In the genomic region with DNA sequence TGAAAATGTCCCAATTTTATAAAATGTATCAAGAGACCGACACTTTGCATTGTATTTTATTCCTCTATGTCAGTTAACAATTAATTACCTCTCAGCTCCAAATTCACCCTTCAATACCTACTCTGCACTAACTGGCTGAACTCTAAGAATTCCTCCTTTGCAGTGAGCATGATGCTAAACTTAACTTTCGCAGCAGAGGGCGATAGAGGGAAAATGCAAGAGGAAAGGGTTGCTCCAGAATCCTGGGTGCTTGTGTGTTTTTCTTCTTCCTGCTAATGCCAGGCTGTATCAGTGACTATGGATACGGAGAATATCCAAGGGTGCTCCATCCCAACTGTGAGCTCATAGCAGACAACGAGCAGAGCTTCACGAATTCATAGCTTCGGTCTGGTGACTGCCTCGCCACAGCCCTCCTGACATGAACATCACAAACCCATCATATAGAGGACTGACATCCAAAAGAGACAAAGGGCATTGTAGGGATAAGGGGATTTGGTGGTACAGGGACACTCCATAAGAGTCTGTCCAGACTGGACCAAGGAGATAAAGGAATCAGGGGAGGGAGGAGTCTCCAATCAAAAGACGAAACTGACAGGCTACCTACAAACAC, we compare ENCODE assay signal across 8 cellular contexts.
DNase-seq lines count a peak whose midpoint lies in the region; ATAC-seq, FAIRE-seq and TF ChIP-seq lines count a peak whose summit lies in the region.

No MANE protein-coding gene starts in this region.

- H3K36me3 ChIP-seq in OCI-LY7 (ENCODE audit: insufficient read depth, low read length), result no peaks in the 10 kb centered on the region
- H3K36me3 ChIP-seq in neural progenitor cell, result no peaks in the 10 kb centered on the region

- H3K4me3 ChIP-seq in OCI-LY7 (ENCODE audit: low read depth, low read length, poor library complexity, severe bottlenecking), result no peak overlapping the region
- no peak overlapping the region for H3K4me3 ChIP-seq in neural progenitor cell

- no peaks in the 10 kb centered on the region for H3K4me1 ChIP-seq in OCI-LY7 (ENCODE audit: insufficient read depth, low read length, poor library complexity, severe bottlenecking)
- H3K4me1 ChIP-seq in neural progenitor cell, result no peaks in the 10 kb centered on the region

- POLR2A ChIA-PET in OCI-LY7 (lab: Charles Lee), result no interaction called here

- H3K9me2 ChIP-seq in OCI-LY7 (ENCODE audit: insufficient read depth, low read length), result no peaks in the 10 kb centered on the region

- CTCF ChIA-PET in OCI-LY7 (lab: Charles Lee; ENCODE audit: unreplicated experiment), result no interaction called here

- TF ChIP-seq POLR2A in GM12891 (IDR thresholded peaks at IDR 0.05; ENCODE audit: low read depth, low read length), result no peak

- H3K27ac Mint-ChIP-seq in chondrocyte (ENCODE audit: unreplicated experiment) (no peak overlapping the region), neural progenitor cell (no peak overlapping the region)

- DNase-seq in AG09319 (ENCODE audit: extremely low read depth, low read depth) (no peak), GM12891 (ENCODE audit: insufficient read length, low spot score) (no peak), OCI-LY7 (ENCODE audit: low spot score) (peak; percentile 16), chondrocyte (ENCODE audit: low spot score) (no peak), neural progenitor cell (ENCODE audit: low spot score) (peak; percentile 39), amygdala (lab: John Stamatoyannopoulos, UW) (no peak)

- H3K4me2 ChIP-seq in OCI-LY7 (ENCODE audit: low read length), result no peak overlapping the region
- no peak overlapping the region for H3K4me2 ChIP-seq in neural progenitor cell

- H3K4me3 Mint-ChIP-seq in chondrocyte (ENCODE audit: unreplicated experiment) (no peak overlapping the region), neural progenitor cell (no peak overlapping the region)

- no peak overlapping the region for H3K9ac ChIP-seq in neural progenitor cell

- H3F3A ChIP-seq in neural progenitor cell (ENCODE audit: low read depth), result no peaks in the 10 kb centered on the region

- ATAC-seq in GM21576 (IDR thresholded peaks at IDR 0.05; ENCODE audit: unreplicated experiment), result no peak
- ATAC-seq in GM18858 (IDR thresholded peaks at IDR 0.05; ENCODE audit: unreplicated experiment), result no peak

- FAIRE-seq in GM12891 (lab: Jason Lieb, UNC), result peak; percentile 88

- H3K9me3 ChIP-seq in OCI-LY7 (ENCODE audit: low read length) (no peaks in the 10 kb centered on the region), neural progenitor cell (ENCODE audit: low read depth) (no peaks in the 10 kb centered on the region)

- no peak overlapping the region for H3K27ac ChIP-seq in OCI-LY7 (ENCODE audit: low read depth, low read length, poor library complexity, severe bottlenecking)
- no peak overlapping the region for H3K27ac ChIP-seq in neural progenitor cell

- BruUV-seq in OCI-LY7 (replicated peaks; lab: Mats Ljungman, UMichigan), result no TSS peak

- intact Hi-C loops in OCI-LY7 (cut with micrococcal nuclease; ENCODE audit: unreplicated experiment), result loop anchor here (10.0 kb wide), 1 partner anchor 152 kb away; no protein-coding TSS in a partner anchor

- H3K4me1 Mint-ChIP-seq in chondrocyte (ENCODE audit: low read depth) (peaks cover 20% of the 10 kb centered on the region), neural progenitor cell (peaks cover 7% of the 10 kb centered on the region)

- H3K27me3 Mint-ChIP-seq in chondrocyte (ENCODE audit: low read depth), result no peaks in the 10 kb centered on the region
- H3K27me3 Mint-ChIP-seq in neural progenitor cell (ENCODE audit: insufficient read depth, low read depth), result peaks cover 4% of the 10 kb centered on the region

- peaks cover 3% of the 10 kb centered on the region for H3K36me3 Mint-ChIP-seq in chondrocyte (ENCODE audit: low read depth)
- peaks cover 5% of the 10 kb centered on the region for H3K36me3 Mint-ChIP-seq in neural progenitor cell

- no peaks in the 10 kb centered on the region for H3K27me3 ChIP-seq in neural progenitor cell

- H3K9me3 Mint-ChIP-seq in chondrocyte (ENCODE audit: low read depth), result peaks cover 3% of the 10 kb centered on the region
- H3K9me3 Mint-ChIP-seq in neural progenitor cell, result peaks cover 3% of the 10 kb centered on the region

- TF ChIP-seq CTCF in AG09319 (IDR thresholded peaks at IDR 0.05; ENCODE audit: low read depth, low read length) (peak; percentile 21), OCI-LY7 (conservative IDR thresholded peaks at IDR 0.05; ENCODE audit: low read length) (peak; percentile 75), chondrocyte (IDR thresholded peaks at IDR 0.05) (peak; percentile 71), neural progenitor cell (IDR thresholded peaks at IDR 0.05) (peak; percentile 56)

- H2AFZ ChIP-seq in OCI-LY7 (ENCODE audit: low read length), result no peak overlapping the region
- H2AFZ ChIP-seq in neural progenitor cell (replicated peaks), result no peak overlapping the region

- no peaks in the 10 kb centered on the region for H4K20me1 ChIP-seq in OCI-LY7 (ENCODE audit: insufficient read depth, low read length)
- no peaks in the 10 kb centered on the region for H4K20me1 ChIP-seq in neural progenitor cell (ENCODE audit: low read depth)

- H3K79me2 ChIP-seq in OCI-LY7 (ENCODE audit: insufficient read depth, low read depth, low read length) (no peaks in the 10 kb centered on the region), neural progenitor cell (ENCODE audit: low read depth) (no peaks in the 10 kb centered on the region)

TF ChIP-seq in GM12891, 5 proteins besides CTCF, POLR2A, EP300 and RAD21:
- TF ChIP-seq TAF1 (IDR thresholded peaks at IDR 0.05; ENCODE audit: low read depth, low read length) (no peak), POU2F2 (IDR thresholded peaks at IDR 0.05; ENCODE audit: low read depth, low read length) (no peak), POLR2AphosphoS5 (IDR thresholded peaks at IDR 0.05; ENCODE audit: low read depth, low read length) (no peak), SPI1 (IDR thresholded peaks at IDR 0.05; ENCODE audit: low read depth, low read length) (no peak), PAX5 (IDR thresholded peaks at IDR 0.05; ENCODE audit: insufficient read depth, low read length, severe bottlenecking) (no peak)

Comparison
In these comparisons a context has a peak if more than half of its experiments do, and no peak if none do; other contexts are left out.
1. DNase-seq: peak in OCI-LY7 (single experiment) and neural progenitor cell (single experiment); none in AG09319 (single experiment), GM12891 (single experiment), chondrocyte (single experiment) and amygdala (0 of 56).
2. CTCF ChIP-seq: peak in every context shown above with its lines; median percentile 75 in OCI-LY7; 71 in chondrocyte; 56 in neural progenitor cell; 21 in AG09319.